Comparison of ENCODE assay signal across 8 cellular contexts in the genomic region with DNA sequence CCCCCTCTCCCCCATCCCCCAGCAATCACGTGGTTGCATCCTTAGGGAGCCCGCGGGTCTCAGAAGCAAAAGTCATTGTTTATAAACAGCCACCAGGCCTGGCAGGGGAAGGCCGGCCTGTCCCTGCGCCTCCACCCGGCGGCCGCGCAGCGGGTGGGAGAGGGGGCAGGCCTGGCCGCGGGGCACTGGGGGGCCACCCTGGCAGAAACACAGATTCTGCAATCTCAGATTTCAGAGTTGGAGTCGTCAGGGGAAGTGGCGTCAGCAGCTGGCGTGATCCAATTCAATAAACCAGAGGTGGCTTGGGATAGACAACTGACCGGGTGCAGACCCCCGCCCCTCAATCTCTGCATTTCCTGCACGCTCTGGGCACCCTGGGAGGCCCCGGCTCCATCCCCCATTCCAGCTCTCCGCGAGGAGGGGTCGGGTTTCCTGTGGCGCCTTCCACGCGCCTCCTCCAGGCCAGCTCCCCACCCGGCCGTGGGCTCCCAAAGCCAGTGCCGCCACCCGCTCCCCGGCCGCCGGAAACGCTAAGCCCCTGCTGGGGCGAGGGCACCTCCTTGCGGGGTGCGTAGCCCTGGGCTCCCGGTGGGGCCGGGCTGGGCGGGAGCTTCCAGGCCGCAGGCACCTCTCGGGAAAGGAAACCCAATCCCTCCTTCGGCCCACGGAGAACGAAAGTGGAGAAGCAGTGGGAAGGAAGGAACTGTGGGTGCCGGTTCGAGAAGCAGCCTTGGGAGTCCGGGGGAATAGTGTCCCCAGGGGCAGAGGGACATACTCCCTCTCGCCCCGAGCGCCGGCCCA. TPM values are rescaled to one million over a fixed set of nuclear protein-coding genes. Genes with fewer than 3 reads are reported as not detected.
DNase-seq lines count a peak whose midpoint lies in the region; ATAC-seq and TF ChIP-seq lines count a peak whose summit lies in the region.

No MANE protein-coding gene starts in this region.

- WGBS in SK-N-SH (ENCODE audit: low lambda C conversion rate): 31% methylated on average over 20 of the region's 51 CpGs
- WGBS in aorta, 2 donors: 1% methylated on average over 45 to 51 of the region's 51 CpGs

- no peaks in the 10 kb centered on the region for H3K36me3 ChIP-seq in SK-N-SH (replicated peaks in 1 of 2; ENCODE audit: control insufficient read depth in 1 of 2, insufficient read depth in 2 of 2, low read length in 1 of 2)
- H3K36me3 ChIP-seq in aorta (ENCODE audit: control insufficient read depth in 1 of 2, insufficient read depth in 2 of 2, low read length in 1 of 2): no peaks in the 10 kb centered on the region

- H3K4me1 Mint-ChIP-seq in activated CD4-positive, alpha-beta T cell treated with anti-CD3 and anti-CD28 coated beads for 36 hours: peaks cover 4% of the 10 kb centered on the region

- H2AFZ ChIP-seq in SK-N-SH (ENCODE audit: low read depth): peak overlapping the region; percentile 89

- no peak for TF ChIP-seq CTCF in SK-N-SH (IDR thresholded peaks at IDR 0.05)
- no peak for TF ChIP-seq CTCF in epithelial cell of esophagus (IDR thresholded peaks at IDR 0.05; ENCODE audit: insufficient read depth, low read depth, low read length, missing control alignments)

- CTCF ChIA-PET in activated CD4-positive, alpha-beta T cell treated with anti-CD3 and anti-CD28 coated beads for 36 hours (lab: Charles Lee): interaction anchor here (1.6 kb wide), 1 partner anchor 37 kb away, joined by 7 read pairs; no protein-coding TSS in a partner anchor
- CTCF ChIA-PET in SK-N-SH (lab: Yijun Ruan, JAX): interaction anchor here (0.6 to 2.5 kb wide), 10 partner anchors 11 to 91 kb away, joined by 3 to 13 read pairs (median 6); no protein-coding TSS in a partner anchor

- peak overlapping the region; percentile 98 for H3K4me2 ChIP-seq in SK-N-SH

- H3K27me3 ChIP-seq in SK-N-SH (ENCODE audit: insufficient read depth) (no peaks in the 10 kb centered on the region), mononuclear cell (ENCODE audit: insufficient read depth, low read length) (peaks cover 4% of the 10 kb centered on the region), aorta (ENCODE audit: control insufficient read depth in 1 of 2, insufficient read depth in 2 of 2, low read length in 1 of 2) (no peaks in the 10 kb centered on the region)

- peak overlapping the region; percentile 60 for H3K4me3 Mint-ChIP-seq in activated CD4-positive, alpha-beta T cell treated with anti-CD3 and anti-CD28 coated beads for 36 hours

- H3K4me1 ChIP-seq in SK-N-SH (ENCODE audit: control insufficient read depth in 1 of 2, insufficient read depth in 2 of 2, low read depth in 1 of 2, low read length in 1 of 2): peaks cover 17 to 44% of the 10 kb centered on the region in 2 experiments
- peaks cover 27% of the 10 kb centered on the region for H3K4me1 ChIP-seq in mononuclear cell (ENCODE audit: insufficient read depth, low read length)
- no peaks in the 10 kb centered on the region for H3K4me1 ChIP-seq in aorta (ENCODE audit: control insufficient read depth in 1 of 2, insufficient read depth in 2 of 2, low read length in 2 of 2)

- intact Hi-C loops in activated CD4-positive, alpha-beta T cell treated with anti-CD3 and anti-CD28 coated beads for 36 hours (cut with DNase I, micrococcal nuclease): loop anchor here in 1 of 2 experiments (5.0 kb wide), 1 partner anchor 281 kb away; a partner anchor contains a TSS
- intact Hi-C loops in aorta (cut with DNase I): loop anchor here in 1 of 2 donors (2.0 kb wide), 1 partner anchor 41 kb away; no protein-coding TSS in a partner anchor

- H3K27ac ChIP-seq in SK-N-SH (ENCODE audit: low read depth in 2 of 2, low read length in 1 of 2): peak overlapping the region; percentile 60 to 90; a peak in 3 of 4 replicates
- no peak overlapping the region for H3K27ac ChIP-seq in aorta (ENCODE audit: low read depth in 1 of 2, low read length in 2 of 2)

- H3K9ac ChIP-seq in SK-N-SH: peak overlapping the region; percentile 70

- H3F3A ChIP-seq in SK-N-SH (replicated peaks; ENCODE audit: insufficient read depth): peaks cover 16% of the 10 kb centered on the region

- no peaks in the 10 kb centered on the region for H4K20me1 ChIP-seq in SK-N-SH (ENCODE audit: insufficient read depth)

- TF ChIP-seq RAD21 in SK-N-SH (IDR thresholded peaks at IDR 0.05; ENCODE audit: low read length): peak; percentile 16; the same call in 1 of the 2 replicates

- H3K36me3 Mint-ChIP-seq in activated CD4-positive, alpha-beta T cell treated with anti-CD3 and anti-CD28 coated beads for 36 hours (ENCODE audit: low read depth): no peaks in the 10 kb centered on the region

- H3K4me3 ChIP-seq in SK-N-SH (ENCODE audit: low read depth in 2 of 2, low read length in 1 of 2) (peak overlapping the region; percentile 76 to 87), epithelial cell of esophagus (ENCODE audit: low read length) (peak overlapping the region; percentile 62), mononuclear cell (ENCODE audit: low read length) (peak overlapping the region; percentile 60), aorta (ENCODE audit: low read length in 2 of 2) (peak overlapping the region; percentile 52 to 73)

- no peak for DNase-seq in activated CD4-positive, alpha-beta T cell treated with anti-CD3 and anti-CD28 coated beads for 36 hours
- no peak for DNase-seq in activated CD4-positive, alpha-beta T cell treated with anti-CD3 and anti-CD28 coated beads, Interleukin-2, amount 50 U/mL, for 48 hours
- peak; percentile 80 for DNase-seq in SK-N-SH
- DNase-seq in epithelial cell of esophagus (ENCODE audit: low read depth): peak; percentile 20
- DNase-seq in aorta: peak; percentile 64 to 80
- DNase-seq in NOMO-1 (lab: John Stamatoyannopoulos, UW; ENCODE audit: unreplicated experiment in 2 of 2): no peak

- peaks cover 14% of the 10 kb centered on the region for H3K27me3 Mint-ChIP-seq in activated CD4-positive, alpha-beta T cell treated with anti-CD3 and anti-CD28 coated beads for 36 hours

- ATAC-seq in activated CD4-positive, alpha-beta T cell treated with anti-CD3 and anti-CD28 coated beads for 36 hours: no peak
- ATAC-seq in aorta (ENCODE audit: low FRiP score) (peak; percentile 26), GM18868 (IDR thresholded peaks at IDR 0.05; ENCODE audit: unreplicated experiment) (no peak)

- H3K9me3 ChIP-seq in SK-N-SH: no peaks in the 10 kb centered on the region
- H3K9me3 ChIP-seq in mononuclear cell (ENCODE audit: low read depth, low read length): no peaks in the 10 kb centered on the region
- no peaks in the 10 kb centered on the region for H3K9me3 ChIP-seq in aorta (ENCODE audit: control insufficient read depth, low read length)

- peaks cover 50% of the 10 kb centered on the region for H3K79me2 ChIP-seq in SK-N-SH (ENCODE audit: insufficient read depth)

- no peak for TF ChIP-seq EP300 in SK-N-SH (IDR thresholded peaks at IDR 0.05; ENCODE audit: borderline replicate concordance in 1 of 2, low read depth in 1 of 2, low read length in 1 of 2)

- no peaks in the 10 kb centered on the region for H3K9me3 Mint-ChIP-seq in activated CD4-positive, alpha-beta T cell treated with anti-CD3 and anti-CD28 coated beads for 36 hours (ENCODE audit: low read depth)

- H3K27ac Mint-ChIP-seq in activated CD4-positive, alpha-beta T cell treated with anti-CD3 and anti-CD28 coated beads for 36 hours: no peak overlapping the region

- no peaks in the 10 kb centered on the region for H3K9me2 ChIP-seq in SK-N-SH

- POLR2A ChIA-PET in activated CD4-positive, alpha-beta T cell treated with anti-CD3 and anti-CD28 coated beads for 36 hours (lab: Charles Lee): no interaction called here
- POLR2A ChIA-PET in SK-N-SH (lab: Yijun Ruan, JAX): interaction anchor here (0.9 to 2.3 kb wide), 6 partner anchors 9 to 38 kb away, joined by 3 to 10 read pairs (median 4); no protein-coding TSS in a partner anchor

TF ChIP-seq in SK-N-SH, 30 proteins besides CTCF, POLR2A, EP300 and RAD21:
- TF ChIP-seq, protein P1, sequence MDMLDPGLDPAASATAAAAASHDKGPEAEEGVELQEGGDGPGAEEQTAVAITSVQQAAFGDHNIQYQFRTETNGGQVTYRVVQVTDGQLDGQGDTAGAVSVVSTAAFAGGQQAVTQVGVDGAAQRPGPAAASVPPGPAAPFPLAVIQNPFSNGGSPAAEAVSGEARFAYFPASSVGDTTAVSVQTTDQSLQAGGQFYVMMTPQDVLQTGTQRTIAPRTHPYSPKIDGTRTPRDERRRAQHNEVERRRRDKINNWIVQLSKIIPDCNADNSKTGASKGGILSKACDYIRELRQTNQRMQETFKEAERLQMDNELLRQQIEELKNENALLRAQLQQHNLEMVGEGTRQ (IDR thresholded peaks at IDR 0.05; ENCODE audit: borderline replicate concordance, low read depth, low read length): no peak
- TF ChIP-seq ELF1 (IDR thresholded peaks at IDR 0.05) (no peak), RCOR1 (IDR thresholded peaks at IDR 0.05; ENCODE audit: low read length) (no peak), SMC3 (IDR thresholded peaks at IDR 0.05; ENCODE audit: low read depth, low read length) (no peak; the same call in 1 of the 2 replicates), NFIC (IDR thresholded peaks at IDR 0.05; ENCODE audit: borderline replicate concordance) (no peak), GATA2 (CRISPR knock-in tag; IDR thresholded peaks at IDR 0.05) (no peak), CHD2 (IDR thresholded peaks at IDR 0.05; ENCODE audit: low read length, partially characterized antibody) (no peak), MXI1 (IDR thresholded peaks at IDR 0.05; ENCODE audit: low read depth, low read length) (peak; percentile 51), FOXM1 (IDR thresholded peaks at IDR 0.05; ENCODE audit: low read depth) (no peak; the same call in 1 of the 2 replicates)
- TF ChIP-seq, protein P2, sequence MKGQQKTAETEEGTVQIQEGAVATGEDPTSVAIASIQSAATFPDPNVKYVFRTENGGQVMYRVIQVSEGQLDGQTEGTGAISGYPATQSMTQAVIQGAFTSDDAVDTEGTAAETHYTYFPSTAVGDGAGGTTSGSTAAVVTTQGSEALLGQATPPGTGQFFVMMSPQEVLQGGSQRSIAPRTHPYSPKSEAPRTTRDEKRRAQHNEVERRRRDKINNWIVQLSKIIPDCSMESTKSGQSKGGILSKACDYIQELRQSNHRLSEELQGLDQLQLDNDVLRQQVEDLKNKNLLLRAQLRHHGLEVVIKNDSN (IDR thresholded peaks at IDR 0.05; ENCODE audit: borderline replicate concordance, low read depth): peak; percentile 82

RNA-seq across cellular contexts. Expression of a gene that starts 1.1 kb away (rescaled TPM):
- 10 to 100 TPM; 65.2 to 71.0 TPM for total RNA-seq in activated CD4-positive, alpha-beta T cell treated with anti-CD3 and anti-CD28 coated beads for 36 hours
- polyA plus RNA-seq in SK-N-SH (2012; rRNA removed): 31.5 and 40.3 TPM in 2 replicates
- 20.0 and 26.8 TPM in 2 replicates for polyA plus RNA-seq in SK-N-SH (2012; cell fraction: cytosol; rRNA removed)
- 38.8 and 49.6 TPM in 2 replicates for polyA plus RNA-seq in SK-N-SH (2012; cell fraction: nucleus; rRNA removed)
- 43.9 TPM for total RNA-seq in mononuclear cell
- 10 to 100 TPM; 22.9 to 37.9 TPM for total RNA-seq in aorta
- polyA plus RNA-seq in aorta: 10 to 100 TPM; 15.4 to 20.3 TPM

Comparison
In these comparisons a context has a peak if more than half of its experiments do, and no peak if none do; other contexts are left out.
1. DNase-seq: peak in SK-N-SH (single experiment), epithelial cell of esophagus (single experiment) and aorta (2 of 2); none in activated CD4-positive, alpha-beta T cell treated with anti-CD3 and anti-CD28 coated beads for 36 hours (single experiment), activated CD4-positive, alpha-beta T cell treated with anti-CD3 and anti-CD28 coated beads, Interleukin-2, amount 50 U/mL, for 48 hours (0 of 2) and NOMO-1 (0 of 2).
2. H3K27ac ChIP-seq: peak in SK-N-SH (2 of 2); none in aorta (0 of 2).
3. Peak in every context shown above with its lines, with median percentiles within 50 percentile points of each other: H3K4me3 ChIP-seq.